ENCODE assay signal across 21 cellular contexts in the genomic region with DNA sequence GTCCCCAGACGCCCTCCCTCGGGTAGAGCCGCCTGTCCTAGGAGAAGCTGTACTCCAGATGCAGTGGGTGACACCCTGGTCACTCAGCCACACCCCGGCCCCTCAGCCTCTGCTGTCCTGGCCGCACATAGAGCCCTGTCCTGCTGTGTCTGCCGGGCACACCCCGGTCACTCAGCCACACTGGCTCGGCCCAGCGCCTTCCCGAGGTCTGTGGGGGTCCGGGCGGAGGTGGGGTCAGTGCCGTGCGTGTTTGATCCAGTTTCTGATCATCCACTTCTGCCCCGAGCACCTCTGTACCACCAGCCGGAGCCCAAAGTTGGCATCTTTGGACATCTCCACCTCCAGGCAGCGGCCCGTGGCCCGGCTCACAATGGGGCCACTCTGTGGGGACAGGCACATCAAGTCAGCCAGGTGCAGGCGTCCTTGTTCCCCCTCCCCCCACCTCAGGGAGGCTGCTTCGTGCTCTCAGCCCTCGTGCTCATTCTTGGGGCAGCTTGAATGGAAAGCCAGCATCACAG. TPM values are rescaled to one million over a fixed set of nuclear protein-coding genes. Genes with fewer than 3 reads are reported as not detected.
DNase-seq lines count a peak whose midpoint lies in the region; ATAC-seq lines count a peak whose summit lies in the region.
"Had no signal": no experiment of that assay in that cellular context is flagged by ENCODE, and none has a peak within 500 bp of the region (broad histone marks: within the 10 kb centered on the region; RNA-seq: fewer than 3 reads in every experiment).

No MANE protein-coding gene starts in this region.

- peak overlapping the region; percentile 81 for H3K18ac ChIP-seq in neuronal stem cell (ENCODE audit: low read length)

- no peaks in the 10 kb centered on the region for H4K20me1 ChIP-seq in BLaER1
- peaks cover 0 to 8% (median 0%) of the 10 kb centered on the region in 11 experiments; a peak in 2 of 22 replicates for H4K20me1 ChIP-seq in BLaER1 treated with 17β-estradiol and CSF1 and Interleukin-3, amounts not matched to agents 10 nM and 100 nM

- no peak overlapping the region for H4K91ac ChIP-seq in neuronal stem cell (ENCODE audit: low read depth, low read length, poor library complexity)

- H3K27ac ChIP-seq in right cardiac atrium (ENCODE audit: low read length) (no peak overlapping the region), BLaER1 (no peak overlapping the region), neuronal stem cell (replicated peaks; ENCODE audit: low read length) (no peak overlapping the region)
- no peak overlapping the region for H3K27ac ChIP-seq in BLaER1 treated with 17β-estradiol and CSF1 and Interleukin-3, amounts not matched to agents 10 nM and 100 nM

- no peaks in the 10 kb centered on the region for H3K27me3 Mint-ChIP-seq in activated T-helper 2 cell treated with anti-CD3 and anti-CD28 coated beads, Interferon-gamma antibody, Interleukin-2, Interleukin-4, amounts not matched to agents 10 μg/mL and 5 μg/mL and 100 μg/mL, durations not matched to agents 14 hours and 24 hours and 36 hours (ENCODE audit: low read depth)
- H3K27me3 Mint-ChIP-seq: CD4-positive, alpha-beta memory T cell; CD8-positive, alpha-beta memory T cell had no signal

- intact Hi-C loops in right cardiac atrium (cut with DNase I): no loop called here
- intact Hi-C loops in left cardiac atrium (cut with DNase I): no loop called here
- intact Hi-C loops in activated T-helper 2 cell treated with anti-CD3 and anti-CD28 coated beads, Interferon-gamma antibody, Interleukin-2, Interleukin-4, amounts not matched to agents 10 μg/mL and 5 μg/mL and 100 μg/mL, durations not matched to agents 14 hours and 24 hours and 36 hours (cut with micrococcal nuclease): no loop called here

- no peaks in the 10 kb centered on the region for H3K36me3 Mint-ChIP-seq in activated T-helper 2 cell treated with anti-CD3 and anti-CD28 coated beads, Interferon-gamma antibody, Interleukin-2, Interleukin-4, amounts not matched to agents 10 μg/mL and 5 μg/mL and 100 μg/mL, durations not matched to agents 14 hours and 24 hours and 36 hours (ENCODE audit: low read depth)
- H3K36me3 Mint-ChIP-seq: CD14-positive monocyte; CD4-positive, alpha-beta memory T cell had no signal

- H2AFZ ChIP-seq in neuronal stem cell (ENCODE audit: low read length): no peak overlapping the region

- no peaks in the 10 kb centered on the region for H3K79me1 ChIP-seq in neuronal stem cell (ENCODE audit: low read depth, low read length)

- H2AK5ac ChIP-seq in neuronal stem cell (ENCODE audit: low read depth, low read length): peak overlapping the region; percentile 93

- no peak overlapping the region for H4K8ac ChIP-seq in neuronal stem cell (ENCODE audit: low read depth, low read length)

- H2BK12ac ChIP-seq in neuronal stem cell (ENCODE audit: low read length): peak overlapping the region; percentile 52

- H3K4me3 ChIP-seq in right cardiac atrium (ENCODE audit: low read length): no peak overlapping the region
- H3K4me3 ChIP-seq in BLaER1: no peak overlapping the region
- H3K4me3 ChIP-seq in BLaER1 treated with 17β-estradiol and CSF1 and Interleukin-3, amounts not matched to agents 10 nM and 100 nM: no peak overlapping the region
- H3K4me3 ChIP-seq in neuronal stem cell (ENCODE audit: low read length in 2 of 2): no peak overlapping the region
- H3K4me3 ChIP-seq: GM12878 had no signal

- ATAC-seq in right cardiac atrium (no peak), left cardiac atrium (no peak), GM21825 (IDR thresholded peaks at IDR 0.05; ENCODE audit: unreplicated experiment) (no peak)
- ATAC-seq: GM12878 had no signal

- peaks cover 17% of the 10 kb centered on the region for H3K9me3 Mint-ChIP-seq in activated T-helper 2 cell treated with anti-CD3 and anti-CD28 coated beads, Interferon-gamma antibody, Interleukin-2, Interleukin-4, amounts not matched to agents 10 μg/mL and 5 μg/mL and 100 μg/mL, durations not matched to agents 14 hours and 24 hours and 36 hours

- 82% methylated on average over 22 of the region's 22 CpGs for whole genome bisulfite sequencing in right cardiac atrium
- no CpG with 5 or more reads among the region's 22 CpGs for whole genome bisulfite sequencing in neuronal stem cell (ENCODE audit: extremely low coverage in 2 of 2, insufficient read length in 2 of 2, insufficient replicate concordance in 1 of 2), 2 donors

- no peak overlapping the region for H3K4ac ChIP-seq in neuronal stem cell (ENCODE audit: low read length)

- DNase-seq in right cardiac atrium: peak in 2 of 3 donors; percentile 26 to 49
- DNase-seq in left cardiac atrium: no peak
- no peak for DNase-seq in neuronal stem cell (ENCODE audit: low spot score)
- DNase-seq in activated T-helper 2 cell treated with anti-CD3 and anti-CD28 coated beads, Interferon-gamma antibody, Interleukin-2, Interleukin-4, amounts not matched to agents 10 μg/mL and 5 μg/mL and 100 μg/mL, durations not matched to agents 14 hours and 24 hours and 36 hours (ENCODE audit: low spot score): no peak
- DNase-seq: 8988T; ACHN; BE2C; CD4-positive, alpha-beta memory T cell; CD4-positive, CD25-positive, alpha-beta regulatory T cell; CD8-positive, alpha-beta memory T cell; DMS 273 treated with DMSO at 0.1 percent for 48 hours; DMS53; DMS79; DND-41; EL; GDM1 had no signal

- H2BK5ac ChIP-seq in neuronal stem cell (ENCODE audit: low read length): peak overlapping the region; percentile 18

- H3K4me1 Mint-ChIP-seq in activated T-helper 2 cell treated with anti-CD3 and anti-CD28 coated beads, Interferon-gamma antibody, Interleukin-2, Interleukin-4, amounts not matched to agents 10 μg/mL and 5 μg/mL and 100 μg/mL, durations not matched to agents 14 hours and 24 hours and 36 hours (ENCODE audit: low read depth): no peaks in the 10 kb centered on the region
- H3K4me1 Mint-ChIP-seq: CD14-positive monocyte; CD4-positive, CD25-positive, alpha-beta regulatory T cell; CD8-positive, alpha-beta memory T cell had no signal

- no peak overlapping the region for H3K4me3 Mint-ChIP-seq in activated T-helper 2 cell treated with anti-CD3 and anti-CD28 coated beads, Interferon-gamma antibody, Interleukin-2, Interleukin-4, amounts not matched to agents 10 μg/mL and 5 μg/mL and 100 μg/mL, durations not matched to agents 14 hours and 24 hours and 36 hours (ENCODE audit: low read depth)
- H3K4me3 Mint-ChIP-seq: CD14-positive monocyte; CD4-positive, alpha-beta memory T cell; CD4-positive, CD25-positive, alpha-beta regulatory T cell; CD8-positive, alpha-beta memory T cell had no signal

- H2BK15ac ChIP-seq in neuronal stem cell (ENCODE audit: low read length): peak overlapping the region; percentile 42

- H3K4me1 ChIP-seq in right cardiac atrium (ENCODE audit: control insufficient read depth, insufficient read depth, low read length) (no peaks in the 10 kb centered on the region), BLaER1 (peaks cover 49% of the 10 kb centered on the region), neuronal stem cell (ENCODE audit: control insufficient read depth in 2 of 2, insufficient read depth in 1 of 2, low read depth in 1 of 2, low read length in 2 of 2) (peaks cover 0 to 6% of the 10 kb centered on the region in 2 donors)
- H3K4me1 ChIP-seq in BLaER1 treated with 17β-estradiol and CSF1 and Interleukin-3, amounts not matched to agents 10 nM and 100 nM: peaks cover 17 to 54% (median 37%) of the 10 kb centered on the region in 10 experiments

- H3K9me3 ChIP-seq in right cardiac atrium (ENCODE audit: control insufficient read depth, low read length) (peaks cover 2% of the 10 kb centered on the region), BLaER1 (peaks cover 13% of the 10 kb centered on the region), neuronal stem cell (replicated peaks in 1 of 2; ENCODE audit: control insufficient read depth in 2 of 2, insufficient read depth in 1 of 2, low read depth in 1 of 2, low read length in 2 of 2) (peaks cover 8 to 11% of the 10 kb centered on the region in 2 donors)
- peaks cover 11 to 17% (median 14%) of the 10 kb centered on the region in 11 experiments; a peak in 19 of 22 replicates for H3K9me3 ChIP-seq in BLaER1 treated with 17β-estradiol and CSF1 and Interleukin-3, amounts not matched to agents 10 nM and 100 nM (replicated peaks in 1 of 11)

- H3K14ac ChIP-seq in neuronal stem cell (ENCODE audit: low read length): peak overlapping the region; percentile 1

- H3K4me2 ChIP-seq in BLaER1: peak overlapping the region; percentile 91
- H3K4me2 ChIP-seq in BLaER1 treated with 17β-estradiol and CSF1 and Interleukin-3, amounts not matched to agents 10 nM and 100 nM: peak overlapping the region in 9 of 11 experiments; percentile 70 to 93 (median 87); a peak in 18 of 22 replicates
- no peak overlapping the region for H3K4me2 ChIP-seq in neuronal stem cell (ENCODE audit: insufficient read depth, low read length, poor library complexity, severe bottlenecking)

- H2BK120ac ChIP-seq in neuronal stem cell (ENCODE audit: low read depth, low read length): no peak overlapping the region

- H3K23ac ChIP-seq in neuronal stem cell (ENCODE audit: low read depth, low read length, poor library complexity): peak overlapping the region; percentile 26

- H3K36me3 ChIP-seq in BLaER1 (0 out of 2 replicates have a peak, but pooled peaks cover 7% of the 10 kb centered on the region), neuronal stem cell (replicated peaks in 1 of 2; ENCODE audit: control insufficient read depth in 2 of 2, insufficient read depth in 2 of 2, low read length in 2 of 2) (no peaks in the 10 kb centered on the region)
- 0 out of 22 replicates have a peak, but pooled peaks cover 0 to 5% (median 0%) of the 10 kb centered on the region in 11 experiments for H3K36me3 ChIP-seq in BLaER1 treated with 17β-estradiol and CSF1 and Interleukin-3, amounts not matched to agents 10 nM and 100 nM
- H3K36me3 ChIP-seq: BE2C had no signal

- no peak overlapping the region for H3K27ac Mint-ChIP-seq in activated T-helper 2 cell treated with anti-CD3 and anti-CD28 coated beads, Interferon-gamma antibody, Interleukin-2, Interleukin-4, amounts not matched to agents 10 μg/mL and 5 μg/mL and 100 μg/mL, durations not matched to agents 14 hours and 24 hours and 36 hours
- H3K27ac Mint-ChIP-seq: CD14-positive monocyte; CD4-positive, alpha-beta memory T cell; CD4-positive, CD25-positive, alpha-beta regulatory T cell; CD8-positive, alpha-beta memory T cell had no signal

- H3K9ac ChIP-seq in BLaER1: no peak overlapping the region
- peak overlapping the region in 1 of 11 experiments; percentile 18; a peak in 2 of 22 replicates for H3K9ac ChIP-seq in BLaER1 treated with 17β-estradiol and CSF1 and Interleukin-3, amounts not matched to agents 10 nM and 100 nM
- no peak overlapping the region for H3K9ac ChIP-seq in neuronal stem cell (ENCODE audit: low read depth, low read length, poor library complexity)

- no peaks in the 10 kb centered on the region for H3K27me3 ChIP-seq in right cardiac atrium (ENCODE audit: control insufficient read depth, insufficient read depth)
- no peaks in the 10 kb centered on the region for H3K27me3 ChIP-seq in BLaER1
- H3K27me3 ChIP-seq in BLaER1 treated with 17β-estradiol and CSF1 and Interleukin-3, amounts not matched to agents 10 nM and 100 nM: peaks cover 0 to 12% (median 0%) of the 10 kb centered on the region in 11 experiments; a peak in 6 of 22 replicates
- H3K27me3 ChIP-seq in neuronal stem cell (ENCODE audit: control insufficient read depth in 3 of 3, insufficient read depth in 3 of 3, low read depth in 1 of 3, low read length in 3 of 3): peaks cover 0 to 70% (median 2%) of the 10 kb centered on the region in 3 experiments

RNA-seq across cellular contexts. Expression of gene NOC4L, which starts 52.7 kb away (rescaled TPM):
- total RNA-seq in right cardiac atrium: 10 to 100 TPM in 1 of 4 donors, 1 to 10 TPM in 3; 7.7 to 10.1 (median 9.1) TPM
- polyA plus RNA-seq in right cardiac atrium: 11.0 TPM
- total RNA-seq in left cardiac atrium: 10 to 100 TPM in 1 of 2 donors, 1 to 10 TPM in 1; 8.4 to 10.9 TPM
- 24.2 TPM for polyA plus RNA-seq in neuronal stem cell (2013, experiment 1 of 2)
- polyA plus RNA-seq in neuronal stem cell (2013, experiment 2 of 2): 24.1 TPM
- total RNA-seq in activated T-helper 2 cell treated with anti-CD3 and anti-CD28 coated beads, Interferon-gamma antibody, Interleukin-2, Interleukin-4, amounts not matched to agents 10 μg/mL and 5 μg/mL and 100 μg/mL, durations not matched to agents 14 hours and 24 hours and 36 hours: 39.3 and 39.8 TPM in 2 replicates

RNA-seq across cellular contexts. Expression of gene DDX51, which starts 52.8 kb away (rescaled TPM):
- 10 to 100 TPM in 2 of 4 donors, 1 to 10 TPM in 2; 7.4 to 11.7 (median 10.1) TPM for total RNA-seq in right cardiac atrium
- 10.9 TPM for polyA plus RNA-seq in right cardiac atrium
- total RNA-seq in left cardiac atrium: 10 to 100 TPM in 1 of 2 donors, 1 to 10 TPM in 1; 8.7 to 11.3 TPM
- 8.5 TPM for polyA plus RNA-seq in neuronal stem cell (2013, experiment 1 of 2)
- 8.6 TPM for polyA plus RNA-seq in neuronal stem cell (2013, experiment 2 of 2)
- 36.7 and 37.6 TPM in 2 replicates for total RNA-seq in activated T-helper 2 cell treated with anti-CD3 and anti-CD28 coated beads, Interferon-gamma antibody, Interleukin-2, Interleukin-4, amounts not matched to agents 10 μg/mL and 5 μg/mL and 100 μg/mL, durations not matched to agents 14 hours and 24 hours and 36 hours

Comparison
In these comparisons a context has a peak if more than half of its experiments do, and no peak if none do; other contexts are left out.
1. DNase-seq: peak in right cardiac atrium (2 of 3); none in left cardiac atrium (single experiment), neuronal stem cell (single experiment) and activated T-helper 2 cell treated with anti-CD3 and anti-CD28 coated beads, Interferon-gamma antibody, Interleukin-2, Interleukin-4, amounts not matched to agents 10 μg/mL and 5 μg/mL and 100 μg/mL, durations not matched to agents 14 hours and 24 hours and 36 hours (single experiment).